1 cellular context compared by ENCODE assay signal in genomic region chr3:72660270-72661114, GRCh38.
TF ChIP-seq lines count a peak whose summit lies in the region.

No MANE protein-coding gene starts in this region.

TF ChIP-seq in HCT116, 20 proteins besides CTCF, POLR2A, EP300 and RAD21:
- TF ChIP-seq EZH2phosphoT487 (IDR thresholded peaks at IDR 0.05; ENCODE audit: borderline replicate concordance) = no peak
- TF ChIP-seq ZFX (IDR thresholded peaks at IDR 0.05) = no peak
- TF ChIP-seq TCF7L2 (IDR thresholded peaks at IDR 0.05; ENCODE audit: borderline replicate concordance, extremely low read depth, insufficient read depth, insufficient read length) = no peak
- no peak for TF ChIP-seq ZNF274 (IDR thresholded peaks at IDR 0.05; ENCODE audit: low read depth, low read length)
- no peak for TF ChIP-seq EZH2 (IDR thresholded peaks at IDR 0.05)
- no peak for TF ChIP-seq JUND (IDR thresholded peaks at IDR 0.05)
- no peak for TF ChIP-seq MAX (IDR thresholded peaks at IDR 0.05)
- TF ChIP-seq EGR1 (IDR thresholded peaks at IDR 0.05; ENCODE audit: low read depth) = no peak
- no peak for TF ChIP-seq SP1 (IDR thresholded peaks at IDR 0.05; ENCODE audit: low read depth)
- TF ChIP-seq REST (IDR thresholded peaks at IDR 0.05; ENCODE audit: low read depth) = no peak
- no peak for TF ChIP-seq SIN3A (IDR thresholded peaks at IDR 0.05; ENCODE audit: low read depth)
- TF ChIP-seq CEBPB (IDR thresholded peaks at IDR 0.05; ENCODE audit: low read depth) = no peak
- no peak for TF ChIP-seq YY1 (IDR thresholded peaks at IDR 0.05; ENCODE audit: extremely low read depth, insufficient replicate concordance, low read depth, low read length)
- no peak for TF ChIP-seq CBX3 (IDR thresholded peaks at IDR 0.05; ENCODE audit: low read depth)
